In the genomic region with DNA sequence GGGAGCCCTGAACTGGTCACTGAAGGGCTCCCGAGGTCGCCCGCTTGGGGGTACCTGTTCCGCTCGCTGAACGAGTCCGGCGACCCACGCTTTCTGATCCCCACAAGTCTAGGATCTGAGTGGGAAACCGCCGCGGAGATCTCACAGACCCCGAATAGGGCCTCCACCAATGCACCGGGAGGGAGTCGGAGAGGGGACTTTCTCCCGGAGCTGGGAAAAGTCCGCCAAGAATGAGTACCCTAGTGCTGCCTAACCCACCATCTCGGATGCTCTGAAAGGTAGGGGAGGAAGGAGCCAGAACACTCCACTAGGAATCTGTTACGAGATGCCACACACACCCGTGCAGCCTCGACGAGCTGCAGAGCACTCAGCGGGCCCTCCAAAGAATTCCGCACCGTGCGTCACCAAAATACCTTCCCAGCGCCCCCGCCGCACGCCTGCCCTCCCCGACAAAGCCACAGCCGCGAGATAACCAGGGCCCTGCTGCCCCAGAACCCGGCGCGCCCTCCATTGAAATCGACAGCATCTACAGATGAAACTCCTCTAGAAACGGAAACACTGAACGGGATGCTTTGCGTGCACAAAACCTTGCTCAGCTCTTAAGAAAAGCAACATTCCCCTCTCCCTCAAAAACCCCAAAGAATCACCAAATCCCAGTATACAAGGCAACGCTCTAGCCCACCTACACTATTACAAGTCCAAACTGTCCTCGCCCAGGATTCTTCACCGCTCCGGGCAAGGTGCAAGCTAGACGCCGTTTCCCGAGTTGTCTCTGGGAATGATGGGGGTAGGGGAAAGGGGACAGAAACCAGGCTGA, we compare ENCODE assay signal across 8 cellular contexts. TPM values are rescaled to one million over a fixed set of nuclear protein-coding genes. Genes with fewer than 3 reads are reported as not detected.
A peak's percentile ranks its signal among the peaks of the same experiment; 100 is the strongest.
DNase-seq lines count a peak whose midpoint lies in the region; ATAC-seq and TF ChIP-seq lines count a peak whose summit lies in the region.

No MANE protein-coding gene starts in this region.

- H3K27me3 ChIP-seq in GM06990 (replicated peaks; ENCODE audit: control insufficient read depth, insufficient read depth, low read length) (peaks cover 4% of the 10 kb centered on the region), Panc1 (ENCODE audit: control insufficient read depth, insufficient read depth, low read length) (peaks cover 5% of the 10 kb centered on the region; the same call in 1 of the 2 replicates), dorsolateral prefrontal cortex (peaks cover 0 to 78% (median 52%) of the 10 kb centered on the region in 45 donors), BE2C (peaks cover 72% of the 10 kb centered on the region)

- CTCF ChIA-PET in Panc1 (lab: Charles Lee) = interaction anchor here (0.5 to 1.7 kb wide), 4 partner anchors 85 to 1235 kb away, joined by 3 to 5 read pairs (median 4); no protein-coding TSS in a partner anchor

- intact Hi-C loops in Panc1 (cut with micrococcal nuclease; ENCODE audit: unreplicated experiment) (loop anchor here (2.0 to 10.0 kb wide), 5 partner anchors 310 to 1233 kb away; no protein-coding TSS in a partner anchor), dorsolateral prefrontal cortex (cut with DNase I) (loop anchor here (5.0 to 10.0 kb wide), 9 partner anchors 798 to 1528 kb away; no protein-coding TSS in a partner anchor)

- H3K4me3 ChIP-seq in GM06990 (replicated peaks; ENCODE audit: low read depth, low read length) (no peak overlapping the region), Panc1 (ENCODE audit: low read depth in 2 of 2, low read length in 2 of 2) (peak overlapping the region; percentile 45 to 62), dorsolateral prefrontal cortex (peak overlapping the region; percentile 30 to 70 (median 52)), mesodermal cell (ENCODE audit: extremely low read depth, insufficient read depth, low read length, poor library complexity, severe bottlenecking) (peak overlapping the region; percentile 44), BE2C (ENCODE audit: low read depth, low read length) (no peak overlapping the region)

- POLR2A ChIA-PET in Panc1 (lab: Charles Lee) = interaction anchor here (0.6 kb wide), 1 partner anchor 93 kb away, joined by 3 read pairs; no protein-coding TSS in a partner anchor

- peak; percentile 22 for DNase-seq in GM06990 (ENCODE audit: extremely low read depth, insufficient read length)
- no peak for DNase-seq in Panc1 (ENCODE audit: low read depth, low spot score)
- peak in 1 of 10 donors; percentile 40 for DNase-seq in dorsolateral prefrontal cortex
- peak; percentile 56 for DNase-seq in ureter (ENCODE audit: low spot score)
- no peak for DNase-seq in caudate nucleus (lab: John Stamatoyannopoulos, UW)
- DNase-seq in KG1 (lab: John Stamatoyannopoulos, UW) = no peak
- DNase-seq in BE2C = no peak

- BruUV-seq in Panc1 (replicated peaks; lab: Mats Ljungman, UMichigan) = no TSS peak

- TF ChIP-seq CTCF in GM06990 (IDR thresholded peaks at IDR 0.05; ENCODE audit: insufficient read depth, low read length, poor library complexity, severe bottlenecking) = no peak
- no peak for TF ChIP-seq CTCF in Panc1 (IDR thresholded peaks at IDR 0.05)
- TF ChIP-seq CTCF in dorsolateral prefrontal cortex (IDR thresholded peaks at IDR 0.05 in 54 of 56, conservative IDR thresholded peaks at IDR 0.05 in 2 of 56; ENCODE audit: low read depth in 1 of 56, partially characterized antibody in 56 of 56) = no peak
- TF ChIP-seq CTCF in BE2C (IDR thresholded peaks at IDR 0.05; ENCODE audit: low read depth, low read length) = no peak

- H3K9me3 ChIP-seq in Panc1 (ENCODE audit: control insufficient read depth, insufficient read depth, low read depth, low read length) = no peaks in the 10 kb centered on the region
- H3K9me3 ChIP-seq in mesodermal cell (ENCODE audit: control insufficient read depth, low read length) = no peaks in the 10 kb centered on the region
- no peaks in the 10 kb centered on the region for H3K9me3 ChIP-seq in BE2C

- peaks cover 5% of the 10 kb centered on the region for H3K4me1 ChIP-seq in Panc1 (ENCODE audit: control insufficient read depth, insufficient read depth, low read length)
- no peaks in the 10 kb centered on the region for H3K4me1 ChIP-seq in mesodermal cell (ENCODE audit: control insufficient read depth, insufficient read depth, low read length, poor library complexity, severe bottlenecking)
- no peaks in the 10 kb centered on the region for H3K4me1 ChIP-seq in BE2C

- peak; percentile 38 for ATAC-seq in Panc1

- H3K27ac ChIP-seq in Panc1 (ENCODE audit: low read length) = no peak overlapping the region
- H3K27ac ChIP-seq in dorsolateral prefrontal cortex = peak overlapping the region in 33 of 59 donors; percentile 2 to 73 (median 49)
- H3K27ac ChIP-seq in mesodermal cell (ENCODE audit: low read depth, low read length, severe bottlenecking) = peak overlapping the region; percentile 55
- no peak overlapping the region for H3K27ac ChIP-seq in caudate nucleus (ENCODE audit: low read depth, low read length)

- H3K36me3 ChIP-seq in GM06990 (ENCODE audit: control insufficient read depth, insufficient read depth, low read length) (no peaks in the 10 kb centered on the region), Panc1 (ENCODE audit: control insufficient read depth, insufficient read depth, low read length) (no peaks in the 10 kb centered on the region; the same call in 1 of the 2 replicates), mesodermal cell (ENCODE audit: control insufficient read depth, insufficient read depth, low read length) (no peaks in the 10 kb centered on the region), BE2C (no peaks in the 10 kb centered on the region)

- in situ Hi-C loops in Panc1 (cut with HindIII; ENCODE audit: low pct_unique_long_range_greater_than_20kb, low sequenced_read_pairs) = no loop called here

- WGBS in mesodermal cell (ENCODE audit: insufficient coverage in 2 of 2), 2 experiments = 0 to 2% methylated on average over 26 to 36 of the region's 47 CpGs

RNA-seq across cellular contexts. Expression of gene COL12A1, which starts 0.7 kb away (rescaled TPM):
- 10.4 TPM for total RNA-seq in Panc1 (2021; ENCODE audit: unreplicated experiment)
- 10.5 TPM for polyA plus RNA-seq in Panc1 (2012; ENCODE audit: insufficient read length)
- 10 to 100 TPM in 104 of 120 experiments, 1 to 10 TPM in 16; 5.0 to 28.6 (median 14.1) TPM for total RNA-seq in dorsolateral prefrontal cortex
- polyA plus RNA-seq in mesodermal cell (2013, experiment 1 of 2) = 23.2 TPM
- 15.9 TPM for polyA plus RNA-seq in mesodermal cell (2013, experiment 2 of 2)
- 40.4 TPM for total RNA-seq in ureter
- polyA plus RNA-seq in BE2C (2012; ENCODE audit: insufficient read depth, insufficient read length, low read depth) = 0.39 TPM

RNA-seq across cellular contexts. Expression of gene COX7A2, which starts 38.4 kb away (rescaled TPM):
- total RNA-seq in Panc1 (2021; ENCODE audit: unreplicated experiment) (707 TPM), dorsolateral prefrontal cortex (100 to 1,000 TPM; 186 to 540 (median 369) TPM), ureter (353 TPM)
- 412 TPM for polyA plus RNA-seq in Panc1 (2012; ENCODE audit: insufficient read length)
- polyA plus RNA-seq in mesodermal cell (2013, experiment 1 of 2) = 291 TPM
- 294 TPM for polyA plus RNA-seq in mesodermal cell (2013, experiment 2 of 2)
- polyA plus RNA-seq in BE2C (2012; ENCODE audit: insufficient read depth, insufficient read length, low read depth) = 780 TPM

Comparison
In these comparisons a context has a peak if more than half of its experiments do, and no peak if none do; other contexts are left out.
1. DNase-seq: peak in GM06990 (single experiment) and ureter (single experiment); none in Panc1 (single experiment), caudate nucleus (0 of 61), KG1 (single experiment) and BE2C (single experiment).
2. H3K4me3 ChIP-seq: peak in Panc1 (2 of 2), dorsolateral prefrontal cortex (59 of 59) and mesodermal cell (single experiment); none in GM06990 (single experiment) and BE2C (single experiment).
3. H3K27ac ChIP-seq: peak in dorsolateral prefrontal cortex (33 of 59) and mesodermal cell (single experiment); none in Panc1 (single experiment) and caudate nucleus (single experiment).